In genomic region chr7:131027287-131027773, GRCh38 we compare ENCODE assay signal across 8 cellular contexts.
A peak's percentile ranks its signal among the peaks of the same experiment; 100 is the strongest.
DNase-seq lines count a peak whose midpoint lies in the region; ATAC-seq and TF ChIP-seq lines count a peak whose summit lies in the region.

No MANE protein-coding gene starts in this region.

- TF ChIP-seq POLR2A in esophagus muscularis mucosa (IDR thresholded peaks at IDR 0.05; ENCODE audit: low read depth) = no peak

- H3K9me3 Mint-ChIP-seq in brain (peaks cover 0 to 9% (median 0%) of the 10 kb centered on the region in 5 experiments), memory B cell (peaks cover 3% of the 10 kb centered on the region), endothelial cell (ENCODE audit: unreplicated experiment) (no peaks in the 10 kb centered on the region)

- H3K14ac ChIP-seq in neuronal stem cell (ENCODE audit: low read length) = no peak overlapping the region

- H3K18ac ChIP-seq in neuronal stem cell (ENCODE audit: low read length) = no peak overlapping the region

- intact Hi-C loops in OCI-LY7 (cut with micrococcal nuclease; ENCODE audit: unreplicated experiment) = no loop called here
- intact Hi-C loops in esophagus muscularis mucosa (cut with DNase I) = no loop called here

- H4K8ac ChIP-seq in neuronal stem cell (ENCODE audit: low read depth, low read length) = no peak overlapping the region

- H3K79me2 ChIP-seq in OCI-LY7 (ENCODE audit: insufficient read depth, low read depth, low read length) = peaks cover 29% of the 10 kb centered on the region; the same call in 1 of the 2 replicates

- no peak overlapping the region for H3K23ac ChIP-seq in neuronal stem cell (ENCODE audit: low read depth, low read length, poor library complexity)

- H3K36me3 ChIP-seq in OCI-LY7 (ENCODE audit: insufficient read depth, low read length) = peaks cover 29% of the 10 kb centered on the region
- no peaks in the 10 kb centered on the region for H3K36me3 ChIP-seq in neuronal stem cell (replicated peaks in 1 of 2; ENCODE audit: control insufficient read depth in 2 of 2, insufficient read depth in 2 of 2, low read length in 2 of 2)
- peaks cover 0 to 14% (median 7%) of the 10 kb centered on the region in 4 donors for H3K36me3 ChIP-seq in esophagus muscularis mucosa

- H4K91ac ChIP-seq in neuronal stem cell (ENCODE audit: low read depth, low read length, poor library complexity) = no peak overlapping the region

- H3K9ac ChIP-seq in neuronal stem cell (ENCODE audit: low read depth, low read length, poor library complexity) = no peak overlapping the region

- H3K9me2 ChIP-seq in OCI-LY7 (ENCODE audit: insufficient read depth, low read length) = no peaks in the 10 kb centered on the region

- H3K27ac Mint-ChIP-seq in brain (peak overlapping the region; percentile 38 to 96 (median 64)), memory B cell (peak overlapping the region; percentile 96), endothelial cell (ENCODE audit: unreplicated experiment) (no peak overlapping the region)

- H2BK120ac ChIP-seq in neuronal stem cell (ENCODE audit: low read depth, low read length) = no peak overlapping the region

- no peak overlapping the region for H2BK15ac ChIP-seq in neuronal stem cell (ENCODE audit: low read length)

- H3K4me2 ChIP-seq in OCI-LY7 (ENCODE audit: low read length) (peak overlapping the region; percentile 38; the same call in 1 of the 2 replicates), neuronal stem cell (ENCODE audit: insufficient read depth, low read length, poor library complexity, severe bottlenecking) (no peak overlapping the region)

- TF ChIP-seq CTCF in OCI-LY7 (conservative IDR thresholded peaks at IDR 0.05; ENCODE audit: low read length) (no peak), brain (conservative IDR thresholded peaks at IDR 0.05) (no peak), endothelial cell (IDR thresholded peaks at IDR 0.05; ENCODE audit: unreplicated experiment) (no peak), esophagus muscularis mucosa (IDR thresholded peaks at IDR 0.05) (no peak)

- no peak overlapping the region for H2BK12ac ChIP-seq in neuronal stem cell (ENCODE audit: low read length)

- no peak overlapping the region for H3K4me3 ChIP-seq in OCI-LY7 (ENCODE audit: low read depth, low read length, poor library complexity, severe bottlenecking)
- H3K4me3 ChIP-seq in neuronal stem cell (ENCODE audit: low read length in 2 of 2) = no peak overlapping the region
- no peak overlapping the region for H3K4me3 ChIP-seq in esophagus muscularis mucosa

- no CpG with 5 or more reads among the region's 8 CpGs for WGBS in neuronal stem cell (ENCODE audit: extremely low coverage in 2 of 2, insufficient read length in 2 of 2, insufficient replicate concordance in 1 of 2), 2 donors
- WGBS in esophagus muscularis mucosa = 68% methylated on average over 6 of the region's 8 CpGs

- TF ChIP-seq EP300 in esophagus muscularis mucosa (IDR thresholded peaks at IDR 0.05) = no peak

- no peak overlapping the region for H3K4ac ChIP-seq in neuronal stem cell (ENCODE audit: low read length)

- H2AFZ ChIP-seq in OCI-LY7 (ENCODE audit: low read length) (no peak overlapping the region), neuronal stem cell (ENCODE audit: low read length) (no peak overlapping the region)

- DNase-seq in OCI-LY7 (ENCODE audit: low spot score) (no peak), memory B cell (ENCODE audit: low spot score in 2 of 2) (peak in 1 of 2 donors; percentile 31), OCI-M1 (lab: John Stamatoyannopoulos, UW) (no peak), endothelial cell (ENCODE audit: low spot score) (no peak), neuronal stem cell (ENCODE audit: low spot score) (no peak), esophagus muscularis mucosa (ENCODE audit: extremely low spot score) (no peak)

- peaks cover 15% of the 10 kb centered on the region for H3K4me1 ChIP-seq in OCI-LY7 (ENCODE audit: insufficient read depth, low read length, poor library complexity, severe bottlenecking)
- H3K4me1 ChIP-seq in neuronal stem cell (ENCODE audit: control insufficient read depth in 2 of 2, insufficient read depth in 1 of 2, low read depth in 1 of 2, low read length in 2 of 2) = no peaks in the 10 kb centered on the region
- peaks cover 42 to 87% (median 68%) of the 10 kb centered on the region in 4 donors for H3K4me1 ChIP-seq in esophagus muscularis mucosa

- no peak overlapping the region for H2AK5ac ChIP-seq in neuronal stem cell (ENCODE audit: low read depth, low read length)

- CTCF ChIA-PET in OCI-LY7 (lab: Charles Lee; ENCODE audit: unreplicated experiment) = no interaction called here

- H3K4me3 Mint-ChIP-seq in brain (peak overlapping the region in 3 of 5 experiments; percentile 2 to 38 (median 7)), memory B cell (peak overlapping the region; percentile 39), endothelial cell (ENCODE audit: unreplicated experiment) (no peak overlapping the region)

- H3K27me3 Mint-ChIP-seq in brain (no peaks in the 10 kb centered on the region), memory B cell (no peaks in the 10 kb centered on the region), endothelial cell (ENCODE audit: unreplicated experiment) (no peaks in the 10 kb centered on the region)

- H3K4me1 Mint-ChIP-seq in brain (peaks cover 26% of the 10 kb centered on the region), memory B cell (peaks cover 49% of the 10 kb centered on the region), endothelial cell (ENCODE audit: unreplicated experiment) (no peaks in the 10 kb centered on the region)

- H3K79me1 ChIP-seq in neuronal stem cell (ENCODE audit: low read depth, low read length) = no peaks in the 10 kb centered on the region

- no peaks in the 10 kb centered on the region for H3K9me3 ChIP-seq in OCI-LY7 (ENCODE audit: low read length)
- H3K9me3 ChIP-seq in neuronal stem cell (replicated peaks in 1 of 2; ENCODE audit: control insufficient read depth in 2 of 2, insufficient read depth in 1 of 2, low read depth in 1 of 2, low read length in 2 of 2) = no peaks in the 10 kb centered on the region
- H3K9me3 ChIP-seq in esophagus muscularis mucosa = no peaks in the 10 kb centered on the region

- H2BK5ac ChIP-seq in neuronal stem cell (ENCODE audit: low read length) = no peak overlapping the region

- ATAC-seq in GM18868 (IDR thresholded peaks at IDR 0.05; ENCODE audit: unreplicated experiment) = peak; percentile 21
- peak; percentile 27 for ATAC-seq in memory B cell (ENCODE audit: low read depth)

- H4K20me1 ChIP-seq in OCI-LY7 (ENCODE audit: insufficient read depth, low read length) = no peaks in the 10 kb centered on the region

- H3K27me3 ChIP-seq in neuronal stem cell (ENCODE audit: control insufficient read depth in 3 of 3, insufficient read depth in 3 of 3, low read depth in 1 of 3, low read length in 3 of 3) (no peaks in the 10 kb centered on the region), esophagus muscularis mucosa (no peaks in the 10 kb centered on the region)

- BruUV-seq in OCI-LY7 (replicated peaks; lab: Mats Ljungman, UMichigan) = no TSS peak

- POLR2A ChIA-PET in OCI-LY7 (lab: Charles Lee) = interaction anchor here (0.7 kb wide), 2 partner anchors 123 to 178 kb away, joined by 3 read pairs; no protein-coding TSS in a partner anchor

- H3K27ac ChIP-seq in OCI-LY7 (ENCODE audit: low read depth, low read length, poor library complexity, severe bottlenecking) (no peak overlapping the region), neuronal stem cell (replicated peaks; ENCODE audit: low read length) (no peak overlapping the region), esophagus muscularis mucosa (replicated peaks in 1 of 4) (peak overlapping the region in 2 of 4 donors; percentile 5)

- H3K36me3 Mint-ChIP-seq in brain (peaks cover 4% of the 10 kb centered on the region), memory B cell (peaks cover 11% of the 10 kb centered on the region), endothelial cell (ENCODE audit: low read depth, unreplicated experiment) (no peaks in the 10 kb centered on the region)
